Comparison of ENCODE assay signal across 22 cellular contexts in genomic region chr15:100189849-100190248, GRCh38.
DNase-seq lines count a peak whose midpoint lies in the region.
"Had no signal": no experiment of that assay in that cellular context is flagged by ENCODE, and none has a peak within 500 bp of the region (broad histone marks: within the 10 kb centered on the region; RNA-seq: fewer than 3 reads in every experiment).

No MANE protein-coding gene starts in this region.

- no peak overlapping the region for H3K9ac ChIP-seq in BLaER1

- no peaks in the 10 kb centered on the region for H3K36me3 ChIP-seq in BLaER1
- H3K36me3 ChIP-seq: adrenal gland had no signal

- H3K9me3 ChIP-seq in BLaER1 = no peaks in the 10 kb centered on the region
- H3K9me3 ChIP-seq: adrenal gland had no signal

- no peak overlapping the region for H3K4me3 ChIP-seq in BLaER1
- H3K4me3 ChIP-seq: adrenal gland, GM12878, lung had no signal

- H3K27me3 ChIP-seq in BLaER1 = no peaks in the 10 kb centered on the region
- H3K27me3 ChIP-seq: adrenal gland had no signal

- H3K27ac ChIP-seq in BLaER1 = no peak overlapping the region
- H3K27ac ChIP-seq: adrenal gland, epithelial cell of prostate had no signal

- DNase-seq in Daoy (ENCODE audit: low read depth) = peak; percentile 41
- peak; percentile 0 for DNase-seq in amniotic epithelial cell (ENCODE audit: low read depth)
- DNase-seq in kidney tubule cell (ENCODE audit: low spot score) = peak; percentile 13
- DNase-seq in activated naive CD4-positive, alpha-beta T cell treated with Interleukin-2 at 50 U/mL for 16 hours = no peak
- DNase-seq in NCI-H1417 treated with DMSO at 0.1 percent for 48 hours (lab: John Stamatoyannopoulos, UW) = no peak
- no peak for DNase-seq in NCI-H69 (lab: John Stamatoyannopoulos, UW)
- DNase-seq: activated CD4-positive, alpha-beta memory T cell treated with anti-CD3 and anti-CD28 coated beads for 36 hours; activated T-cell treated with anti-CD3 and anti-CD28 coated beads, Interleukin-2, amount 50 U/mL, for 1 hour; Calu3; effector CD4-positive, alpha-beta T cell; KBM-7; kidney glomerular epithelial cell; NCI-H146; nephron progenitor cell; retina; RPMI8226; T-helper 1 cell had no signal

- peaks cover 26% of the 10 kb centered on the region for H3K4me1 ChIP-seq in BLaER1
- H3K4me1 ChIP-seq: adrenal gland had no signal

- peak overlapping the region; percentile 52 for H3K4me2 ChIP-seq in BLaER1

- no peaks in the 10 kb centered on the region for H4K20me1 ChIP-seq in BLaER1

Comparison
In these comparisons a context has a peak if more than half of its experiments do, and no peak if none do; other contexts are left out.
1. DNase-seq: peak in Daoy (single experiment), amniotic epithelial cell (single experiment) and kidney tubule cell (single experiment); none in activated naive CD4-positive, alpha-beta T cell treated with Interleukin-2 at 50 U/mL for 16 hours (single experiment), NCI-H1417 treated with DMSO at 0.1 percent for 48 hours (single experiment) and NCI-H69 (single experiment).